Comparison of ENCODE assay signal across 11 cellular contexts in the genomic region with DNA sequence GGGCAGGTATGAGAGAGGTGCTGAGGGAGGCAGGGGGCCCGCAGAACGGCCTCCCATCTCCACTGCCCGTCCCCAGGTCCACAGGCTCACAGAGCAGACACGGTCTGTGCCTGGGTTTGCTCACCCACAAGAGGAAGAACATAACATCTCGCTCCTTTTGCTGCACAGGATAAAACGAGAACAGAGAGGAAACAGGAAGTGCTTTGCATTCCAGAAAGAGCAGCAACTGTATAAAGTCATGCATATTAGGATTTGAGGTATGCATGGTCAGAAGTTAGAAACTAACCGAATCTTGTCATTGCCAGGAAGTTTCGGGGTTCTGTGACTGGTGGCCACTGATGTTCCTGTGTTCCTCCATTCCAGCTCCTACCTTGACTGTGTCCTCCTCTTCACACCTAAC. TPM values are rescaled to one million over a fixed set of nuclear protein-coding genes. Genes with fewer than 3 reads are reported as not detected.
DNase-seq lines count a peak whose midpoint lies in the region; ATAC-seq and TF ChIP-seq lines count a peak whose summit lies in the region.
"Had no signal": no experiment of that assay in that cellular context is flagged by ENCODE, and none has a peak within 500 bp of the region (broad histone marks: within the 10 kb centered on the region; RNA-seq: fewer than 3 reads in every experiment).

No MANE protein-coding gene starts in this region.

- H3K4me3 ChIP-seq in coronary artery (peak overlapping the region; percentile 19), mesodermal cell (ENCODE audit: extremely low read depth, insufficient read depth, low read length, poor library complexity, severe bottlenecking) (no peak overlapping the region), vagina (no peak overlapping the region)

- DNase-seq in AG20443 (ENCODE audit: low spot score) (peak; percentile 85), M059J (ENCODE audit: low read depth) (peak; percentile 86), coronary artery (ENCODE audit: low spot score) (no peak), NCI-H2081 (lab: John Stamatoyannopoulos, UW) (no peak), retina (no peak), vagina (ENCODE audit: extremely low spot score in 2 of 2) (no peak)
- DNase-seq: activated CD4-positive, alpha-beta T cell treated with anti-CD3 and anti-CD28 coated beads for 36 hours; DMS 273 treated with DMSO at 0.1 percent for 48 hours; NCI-H345 had no signal

- H3K36me3 ChIP-seq in mesodermal cell (ENCODE audit: control insufficient read depth, insufficient read depth, low read length): no peaks in the 10 kb centered on the region
- no peaks in the 10 kb centered on the region for H3K36me3 ChIP-seq in vagina

- no peak for TF ChIP-seq POLR2A in vagina (IDR thresholded peaks at IDR 0.05)

- intact Hi-C loops in vagina (cut with DNase I): no loop called here

- ATAC-seq in GM21576 (IDR thresholded peaks at IDR 0.05; ENCODE audit: unreplicated experiment): no peak
- ATAC-seq: activated CD4-positive, alpha-beta T cell treated with anti-CD3 and anti-CD28 coated beads for 36 hours had no signal

- peak overlapping the region; percentile 56 to 74 for H3K27ac ChIP-seq in coronary artery
- H3K27ac ChIP-seq in mesodermal cell (ENCODE audit: low read depth, low read length, severe bottlenecking): peak overlapping the region; percentile 74
- H3K27ac ChIP-seq in vagina: no peak overlapping the region

- TF ChIP-seq CTCF in coronary artery (IDR thresholded peaks at IDR 0.05) (no peak), vagina (IDR thresholded peaks at IDR 0.05) (no peak)

- H3K27me3 ChIP-seq in vagina: no peaks in the 10 kb centered on the region

- peaks cover 14% of the 10 kb centered on the region for H3K4me1 ChIP-seq in mesodermal cell (ENCODE audit: control insufficient read depth, insufficient read depth, low read length, poor library complexity, severe bottlenecking)
- peaks cover 59% of the 10 kb centered on the region for H3K4me1 ChIP-seq in vagina

- H3K9me3 ChIP-seq in mesodermal cell (ENCODE audit: control insufficient read depth, low read length) (no peaks in the 10 kb centered on the region), vagina (no peaks in the 10 kb centered on the region)

- 73 to 79% methylated on average over 8 of the region's 8 CpGs for WGBS in mesodermal cell (ENCODE audit: insufficient coverage in 2 of 2), 2 experiments

RNA-seq across cellular contexts. Expression of gene NTF3, which starts 25.0 kb away (rescaled TPM):
- total RNA-seq in M059J (2014; rRNA removed; shearing (Covaris generic)): 1.5 and 1.7 TPM in 2 replicates
- polyA plus RNA-seq in mesodermal cell (2013, experiment 1 of 2): 1.3 TPM
- 1.9 TPM for polyA plus RNA-seq in mesodermal cell (2013, experiment 2 of 2)
- total RNA-seq in vagina: 1.7 TPM
- total RNA-seq: activated CD4-positive, alpha-beta T cell treated with anti-CD3 and anti-CD28 coated beads for 36 hours had no signal

Comparison
In these comparisons a context has a peak if more than half of its experiments do, and no peak if none do; other contexts are left out.
1. DNase-seq: peak in AG20443 (single experiment) and M059J (single experiment); none in coronary artery (single experiment), NCI-H2081 (0 of 2), retina (single experiment) and vagina (0 of 2).